8 cellular contexts compared by ENCODE assay signal in genomic region chr1:205061665-205062069, GRCh38. TPM values are rescaled to one million over a fixed set of nuclear protein-coding genes. Genes with fewer than 3 reads are reported as not detected.
A peak's percentile ranks its signal among the peaks of the same experiment; 100 is the strongest.
DNase-seq lines count a peak whose midpoint lies in the region; ATAC-seq and TF ChIP-seq lines count a peak whose summit lies in the region.

No MANE protein-coding gene starts in this region.

- H3K36me3 Mint-ChIP-seq in activated naive CD8-positive, alpha-beta T cell treated with anti-CD3 and anti-CD28 coated beads for 36 hours: no peaks in the 10 kb centered on the region

- H3K4me1 Mint-ChIP-seq in activated naive CD8-positive, alpha-beta T cell treated with anti-CD3 and anti-CD28 coated beads for 36 hours: no peaks in the 10 kb centered on the region

- H3K9me3 Mint-ChIP-seq in activated naive CD8-positive, alpha-beta T cell treated with anti-CD3 and anti-CD28 coated beads for 36 hours: no peaks in the 10 kb centered on the region

- intact Hi-C loops in head of caudate nucleus (cut with DNase I) (loop anchor here (2.0 kb wide), 1 partner anchor 73 kb away; no protein-coding TSS in a partner anchor), posterior vena cava (cut with DNase I) (loop anchor here in 1 of 2 donors (5.0 kb wide), 1 partner anchor 84 kb away; no protein-coding TSS in a partner anchor)

- no peak overlapping the region for H3K27ac Mint-ChIP-seq in activated naive CD8-positive, alpha-beta T cell treated with anti-CD3 and anti-CD28 coated beads for 36 hours

- ATAC-seq in SK-N-SH treated with all-trans-retinoic acid at 6 μM for 48 hours (peak; percentile 89), GM21619 (IDR thresholded peaks at IDR 0.05; ENCODE audit: unreplicated experiment) (no peak)

- DNase-seq in EL (peak; percentile 71), NCI-H1048 (lab: John Stamatoyannopoulos, UW) (peak; percentile 85), head of caudate nucleus (peak; percentile 63 to 95 (median 88)), posterior vena cava (ENCODE audit: low spot score) (peak; percentile 89), ureter (ENCODE audit: low spot score) (peak; percentile 80)
- DNase-seq in activated naive CD8-positive, alpha-beta T cell treated with anti-CD3 and anti-CD28 coated beads for 36 hours: peak; percentile 66

- H3K27me3 Mint-ChIP-seq in activated naive CD8-positive, alpha-beta T cell treated with anti-CD3 and anti-CD28 coated beads for 36 hours: no peaks in the 10 kb centered on the region

- H3K4me3 Mint-ChIP-seq in activated naive CD8-positive, alpha-beta T cell treated with anti-CD3 and anti-CD28 coated beads for 36 hours: no peak overlapping the region

TF ChIP-seq in SK-N-SH treated with all-trans-retinoic acid at 6 μM for 48 hours, 23 proteins besides CTCF, POLR2A, EP300 and RAD21:
- TF ChIP-seq ZNF565 (CRISPR knock-in tag; conservative IDR thresholded peaks at IDR 0.05; ENCODE audit: low read depth): no peak
- TF ChIP-seq RARB (CRISPR knock-in tag; IDR thresholded peaks at IDR 0.05): no peak
- TF ChIP-seq ZFP3 (CRISPR knock-in tag; IDR thresholded peaks at IDR 0.05): no peak
- no peak for TF ChIP-seq OSR1 (CRISPR knock-in tag; IDR thresholded peaks at IDR 0.05)
- no peak for TF ChIP-seq ISL1 (CRISPR knock-in tag; IDR thresholded peaks at IDR 0.05)
- TF ChIP-seq ESRRG (CRISPR knock-in tag; IDR thresholded peaks at IDR 0.05): no peak
- no peak for TF ChIP-seq SNAI2 (CRISPR knock-in tag; IDR thresholded peaks at IDR 0.05)
- TF ChIP-seq CSDC2 (CRISPR knock-in tag; IDR thresholded peaks at IDR 0.05): no peak
- TF ChIP-seq CREB5 (CRISPR knock-in tag; IDR thresholded peaks at IDR 0.05; ENCODE audit: low read depth): no peak
- no peak for TF ChIP-seq PATZ1 (CRISPR knock-in tag; IDR thresholded peaks at IDR 0.05; ENCODE audit: borderline replicate concordance)
- TF ChIP-seq TCF4 (CRISPR knock-in tag; IDR thresholded peaks at IDR 0.05; ENCODE audit: borderline replicate concordance): no peak
- TF ChIP-seq GLIS3 (CRISPR knock-in tag; IDR thresholded peaks at IDR 0.05): no peak
- TF ChIP-seq ZFP30 (CRISPR knock-in tag; IDR thresholded peaks at IDR 0.05): no peak
- no peak for TF ChIP-seq ZC3H10 (CRISPR knock-in tag; IDR thresholded peaks at IDR 0.05)
- no peak for TF ChIP-seq POU6F1 (CRISPR knock-in tag; IDR thresholded peaks at IDR 0.05; ENCODE audit: borderline replicate concordance, low read depth)
- TF ChIP-seq PPARA (CRISPR knock-in tag; IDR thresholded peaks at IDR 0.05; ENCODE audit: borderline replicate concordance): no peak
- no peak for TF ChIP-seq ARNTL (CRISPR knock-in tag; IDR thresholded peaks at IDR 0.05; ENCODE audit: borderline replicate concordance, low read depth)
- no peak for TF ChIP-seq ZNF70 (CRISPR knock-in tag; IDR thresholded peaks at IDR 0.05)
- no peak for TF ChIP-seq TOX (CRISPR knock-in tag; IDR thresholded peaks at IDR 0.05; ENCODE audit: borderline replicate concordance)
- TF ChIP-seq CSRNP3 (CRISPR knock-in tag; IDR thresholded peaks at IDR 0.05): no peak

RNA-seq across cellular contexts. Expression of gene CNTN2, which starts 18.7 kb away (rescaled TPM):
- total RNA-seq in activated naive CD8-positive, alpha-beta T cell treated with anti-CD3 and anti-CD28 coated beads for 36 hours: not detected
- total RNA-seq in posterior vena cava: under 1 TPM; 0.14 to 0.28 TPM
- 0.42 TPM for total RNA-seq in ureter

RNA-seq across cellular contexts. Expression of gene TMEM81, which starts 22.6 kb away (rescaled TPM):
- total RNA-seq in activated naive CD8-positive, alpha-beta T cell treated with anti-CD3 and anti-CD28 coated beads for 36 hours: 1 to 10 TPM; 1.5 to 2.4 TPM
- 1 to 10 TPM; 1.4 to 1.5 TPM for total RNA-seq in posterior vena cava
- 1.5 TPM for total RNA-seq in ureter
